Comparison of ENCODE assay signal across 22 cellular contexts in the genomic region with DNA sequence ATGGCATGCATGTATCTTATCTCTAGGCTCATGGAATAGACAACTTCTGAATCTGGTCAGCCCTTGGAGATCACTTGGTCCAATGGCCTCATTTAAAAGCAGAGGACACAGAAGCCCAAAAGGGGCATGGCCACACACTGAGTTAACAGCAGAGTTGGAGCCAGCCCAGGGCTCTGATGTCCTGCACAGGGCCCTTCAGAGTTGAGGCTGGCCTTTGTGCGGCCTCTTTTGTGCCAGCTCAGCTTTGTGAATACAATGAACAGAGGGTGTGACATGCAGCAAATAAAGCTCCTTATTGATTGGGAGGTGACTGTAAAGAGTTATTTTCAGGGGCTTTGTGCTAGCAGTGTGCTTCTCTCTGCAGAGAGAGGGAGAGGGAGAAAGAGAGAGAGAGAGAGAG.
DNase-seq lines count a peak whose midpoint lies in the region; ATAC-seq and TF ChIP-seq lines count a peak whose summit lies in the region.
"Had no signal": no experiment of that assay in that cellular context is flagged by ENCODE, and none has a peak within 500 bp of the region (broad histone marks: within the 10 kb centered on the region; RNA-seq: fewer than 3 reads in every experiment).

No MANE protein-coding gene starts in this region.

- H3K27me3 Mint-ChIP-seq in neural crest cell (ENCODE audit: low read depth), result peaks cover 86% of the 10 kb centered on the region
- H3K27me3 Mint-ChIP-seq: activated CD4-positive, alpha-beta T cell treated with anti-CD3 and anti-CD28 coated beads, Interleukin-2, amount 10 ng/mL, durations not matched to agents 24 days and 14 days; activated naive CD8-positive, alpha-beta T cell treated with anti-CD3 and anti-CD28 coated beads, Interleukin-2, amount 10 ng/mL, durations not matched to agents 7 days and 5 days; CD4-positive, CD25-positive, alpha-beta regulatory T cell had no signal

- intact Hi-C loops in dorsolateral prefrontal cortex (cut with DNase I), result loop anchor here in 1 of 2 donors (5.0 kb wide), 2 partner anchors 103 to 117 kb away; no protein-coding TSS in a partner anchor

- peak; percentile 12 for DNase-seq in NCI-H69 (lab: John Stamatoyannopoulos, UW)
- peak; percentile 9 to 92 (median 86) for DNase-seq in dorsolateral prefrontal cortex
- DNase-seq in neural crest cell (ENCODE audit: low read depth, low spot score), result peak; percentile 45
- peak; percentile 96 for DNase-seq in superior temporal gyrus (ENCODE audit: extremely low spot score)
- DNase-seq in dedifferentiated amniotic fluid mesenchymal stem cell (ENCODE audit: extremely low spot score), result no peak
- DNase-seq: activated CD4-positive, alpha-beta T cell treated with anti-CD3 and anti-CD28 coated beads, Interleukin-2, amount 10 ng/mL, durations not matched to agents 24 days and 14 days; activated naive CD8-positive, alpha-beta T cell treated with anti-CD3 and anti-CD28 coated beads, Interleukin-2, amount 10 ng/mL, durations not matched to agents 7 days and 5 days; CD4-positive, CD25-positive, alpha-beta regulatory T cell; effector CD4-positive, alpha-beta T cell; gastrocnemius medialis; GDM1; NCI-H1417; NCI-H2171 treated with DMSO at 0.1 percent for 48 hours; PC-9; right lobe of liver; T-helper 1 cell had no signal

- H3K4me3 ChIP-seq in dorsolateral prefrontal cortex, result peak overlapping the region in 25 of 59 donors; percentile 1 to 47 (median 29)
- H3K4me3 ChIP-seq: gastrocnemius medialis, PC-9, right lobe of liver, thoracic aorta had no signal

- peak in 3 of 56 donors; percentile 14 to 20 (median 20) for TF ChIP-seq CTCF in dorsolateral prefrontal cortex (IDR thresholded peaks at IDR 0.05 in 54 of 56, conservative IDR thresholded peaks at IDR 0.05 in 2 of 56; ENCODE audit: low read depth in 1 of 56, partially characterized antibody in 56 of 56)
- no peak for TF ChIP-seq CTCF in neural crest cell (conservative IDR thresholded peaks at IDR 0.05)

- peak overlapping the region; percentile 3 for H3K4me3 Mint-ChIP-seq in neural crest cell
- H3K4me3 Mint-ChIP-seq: activated CD4-positive, alpha-beta T cell treated with anti-CD3 and anti-CD28 coated beads, Interleukin-2, amount 10 ng/mL, durations not matched to agents 24 days and 14 days; activated naive CD8-positive, alpha-beta T cell treated with anti-CD3 and anti-CD28 coated beads, Interleukin-2, amount 10 ng/mL, durations not matched to agents 7 days and 5 days; activated T-helper 17 cell treated with anti-CD3 and anti-CD28 coated beads, Interleukin-2, amount 50 U/mL, for 72 hours; CD4-positive, CD25-positive, alpha-beta regulatory T cell had no signal

- H3K9me3 Mint-ChIP-seq in neural crest cell, result no peaks in the 10 kb centered on the region
- H3K9me3 Mint-ChIP-seq: activated CD4-positive, alpha-beta T cell treated with anti-CD3 and anti-CD28 coated beads, Interleukin-2, amount 10 ng/mL, durations not matched to agents 24 days and 14 days; activated naive CD8-positive, alpha-beta T cell treated with anti-CD3 and anti-CD28 coated beads, Interleukin-2, amount 10 ng/mL, durations not matched to agents 7 days and 5 days had no signal

- peak overlapping the region; percentile 51 to 99 (median 94) for H3K27ac ChIP-seq in dorsolateral prefrontal cortex
- H3K27ac ChIP-seq: gastrocnemius medialis, HL-60, neutrophil, PC-9, right lobe of liver, thoracic aorta had no signal

- ATAC-seq in GM21528 (IDR thresholded peaks at IDR 0.05; ENCODE audit: low FRiP score, unreplicated experiment) (no peak), GM19463 (IDR thresholded peaks at IDR 0.05; ENCODE audit: unreplicated experiment) (no peak)
- ATAC-seq: activated T-helper 17 cell treated with anti-CD3 and anti-CD28 coated beads, Interleukin-2, amount 50 U/mL, for 72 hours; gastrocnemius medialis; right lobe of liver had no signal

- H3K27me3 ChIP-seq in dorsolateral prefrontal cortex, result no peaks in the 10 kb centered on the region
- H3K27me3 ChIP-seq: gastrocnemius medialis, neutrophil, right lobe of liver had no signal

- no peaks in the 10 kb centered on the region for H3K36me3 Mint-ChIP-seq in neural crest cell (ENCODE audit: low read depth)
- H3K36me3 Mint-ChIP-seq: activated naive CD8-positive, alpha-beta T cell treated with anti-CD3 and anti-CD28 coated beads, Interleukin-2, amount 10 ng/mL, durations not matched to agents 7 days and 5 days; CD4-positive, CD25-positive, alpha-beta regulatory T cell had no signal

- peaks cover 32% of the 10 kb centered on the region for H3K4me1 Mint-ChIP-seq in neural crest cell
- H3K4me1 Mint-ChIP-seq: activated CD4-positive, alpha-beta T cell treated with anti-CD3 and anti-CD28 coated beads, Interleukin-2, amount 10 ng/mL, durations not matched to agents 24 days and 14 days; activated naive CD8-positive, alpha-beta T cell treated with anti-CD3 and anti-CD28 coated beads, Interleukin-2, amount 10 ng/mL, durations not matched to agents 7 days and 5 days; activated T-helper 17 cell treated with anti-CD3 and anti-CD28 coated beads, Interleukin-2, amount 50 U/mL, for 72 hours; CD4-positive, CD25-positive, alpha-beta regulatory T cell had no signal

- no peak overlapping the region for H3K27ac Mint-ChIP-seq in neural crest cell (ENCODE audit: unreplicated experiment)
- H3K27ac Mint-ChIP-seq: activated CD4-positive, alpha-beta T cell treated with anti-CD3 and anti-CD28 coated beads, Interleukin-2, amount 10 ng/mL, durations not matched to agents 24 days and 14 days; activated naive CD8-positive, alpha-beta T cell treated with anti-CD3 and anti-CD28 coated beads, Interleukin-2, amount 10 ng/mL, durations not matched to agents 7 days and 5 days; activated T-helper 17 cell treated with anti-CD3 and anti-CD28 coated beads, Interleukin-2, amount 50 U/mL, for 72 hours; CD4-positive, CD25-positive, alpha-beta regulatory T cell had no signal
